In the genomic region with DNA sequence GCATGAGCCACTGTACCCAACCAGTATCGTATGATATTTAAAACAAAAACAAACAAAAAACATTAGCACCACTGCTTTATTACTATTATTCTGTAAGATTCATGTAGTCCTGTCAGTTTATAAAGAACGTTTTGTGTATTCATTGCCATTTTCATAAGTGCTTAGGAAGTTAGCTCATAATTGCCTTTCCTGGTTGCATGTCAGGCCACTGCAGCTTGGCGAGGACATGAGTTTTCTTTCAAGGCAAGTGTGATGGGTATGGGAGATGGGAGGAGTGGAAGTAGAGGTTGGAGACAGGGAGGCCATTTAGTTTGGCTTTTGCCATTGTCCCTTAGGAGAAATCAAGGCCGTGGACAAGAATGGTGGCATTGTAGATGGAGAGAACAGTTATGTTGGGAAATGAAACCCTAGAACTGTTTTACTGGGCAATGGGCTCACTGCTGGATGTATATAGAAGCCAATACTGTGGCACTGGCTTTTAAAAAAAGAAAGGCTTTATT, we compare ENCODE assay signal across 23 cellular contexts.
"Had no signal": no experiment of that assay in that cellular context is flagged by ENCODE, and none has a peak within 500 bp of the region (broad histone marks: within the 10 kb centered on the region; RNA-seq: fewer than 3 reads in every experiment).

No MANE protein-coding gene starts in this region.

- H3K4me3 Mint-ChIP-seq: central memory CD8-positive, alpha-beta T cell; dendritic cell treated with granulocyte-macrophage colony-stimulating factor and Interleukin-4, amounts not matched to agents 40 ng/mL and 50 ng/mL, for 4 days; naive thymus-derived CD4-positive, alpha-beta T cell; neural crest cell; stimulated activated naive B cell treated with anti-CD40 and anti-IgM and Interleukin-4, amounts not matched to agents 10 μg/mL and 1 μg/mL and 100 μg/mL, for 72 hours had no signal

- ATAC-seq: activated CD4-positive, CD25-positive, alpha-beta regulatory T cell treated with anti-CD3 and anti-CD28 coated beads, Interleukin-2, amount 50 U/mL, for 24 hours; gastrocnemius medialis; left ventricle myocardium superior; naive thymus-derived CD4-positive, alpha-beta T cell; stimulated activated naive B cell treated with anti-CD40 and anti-IgM and Interleukin-4, amounts not matched to agents 10 μg/mL and 1 μg/mL and 100 μg/mL, for 72 hours had no signal

- H3K9me3 Mint-ChIP-seq: central memory CD8-positive, alpha-beta T cell; dendritic cell treated with granulocyte-macrophage colony-stimulating factor and Interleukin-4, amounts not matched to agents 40 ng/mL and 50 ng/mL, for 4 days; neural crest cell; stimulated activated naive B cell treated with anti-CD40 and anti-IgM and Interleukin-4, amounts not matched to agents 10 μg/mL and 1 μg/mL and 100 μg/mL, for 72 hours had no signal

- H3K27ac Mint-ChIP-seq: dendritic cell treated with granulocyte-macrophage colony-stimulating factor and Interleukin-4, amounts not matched to agents 40 ng/mL and 50 ng/mL, for 4 days; naive thymus-derived CD4-positive, alpha-beta T cell; stimulated activated naive B cell treated with anti-CD40 and anti-IgM and Interleukin-4, amounts not matched to agents 10 μg/mL and 1 μg/mL and 100 μg/mL, for 72 hours had no signal

- H3K27me3 Mint-ChIP-seq: central memory CD8-positive, alpha-beta T cell; dendritic cell treated with granulocyte-macrophage colony-stimulating factor and Interleukin-4, amounts not matched to agents 40 ng/mL and 50 ng/mL, for 4 days; naive thymus-derived CD4-positive, alpha-beta T cell; stimulated activated naive B cell treated with anti-CD40 and anti-IgM and Interleukin-4, amounts not matched to agents 10 μg/mL and 1 μg/mL and 100 μg/mL, for 72 hours had no signal

- DNase-seq: activated CD4-positive, alpha-beta T cell treated with anti-CD3 and anti-CD28 coated beads for 48 hours; activated CD4-positive, alpha-beta T cell treated with anti-CD3 and anti-CD28 coated beads, Interleukin-2, amount 50 U/mL, for 48 hours; activated CD8-positive, alpha-beta memory T cell treated with anti-CD3 and anti-CD28 coated beads for 24 hours; activated gamma-delta T cell treated with Interleukin-2 at 50 U/mL for 16 hours; activated naive CD4-positive, alpha-beta T cell treated with anti-CD3 and anti-CD28 coated beads, Interleukin-2, amount 50 U/mL, for 16 hours; effector CD8-positive, alpha-beta T cell; gastrocnemius medialis; glutamatergic neuron; left ventricle myocardium superior; mammary epithelial cell; midbrain; naive thymus-derived CD4-positive, alpha-beta T cell; occipital lobe; stimulated activated CD4-positive, alpha-beta T cell treated with anti-CD3 and anti-CD28 coated beads, Interleukin-15, amount 100 ng/mL, for 24 hours; stimulated activated CD4-positive, alpha-beta T cell treated with anti-CD3 and anti-CD28 coated beads, Interleukin-2, amount 100 ng/mL, for 24 hours; stimulated activated naive B cell treated with anti-CD40 and anti-IgM and Interleukin-4, amounts not matched to agents 10 μg/mL and 1 μg/mL and 100 μg/mL, for 72 hours; T-helper 1 cell; trophoblast cell; uterus had no signal
